Comparison of ENCODE assay signal across 11 cellular contexts in the genomic region with DNA sequence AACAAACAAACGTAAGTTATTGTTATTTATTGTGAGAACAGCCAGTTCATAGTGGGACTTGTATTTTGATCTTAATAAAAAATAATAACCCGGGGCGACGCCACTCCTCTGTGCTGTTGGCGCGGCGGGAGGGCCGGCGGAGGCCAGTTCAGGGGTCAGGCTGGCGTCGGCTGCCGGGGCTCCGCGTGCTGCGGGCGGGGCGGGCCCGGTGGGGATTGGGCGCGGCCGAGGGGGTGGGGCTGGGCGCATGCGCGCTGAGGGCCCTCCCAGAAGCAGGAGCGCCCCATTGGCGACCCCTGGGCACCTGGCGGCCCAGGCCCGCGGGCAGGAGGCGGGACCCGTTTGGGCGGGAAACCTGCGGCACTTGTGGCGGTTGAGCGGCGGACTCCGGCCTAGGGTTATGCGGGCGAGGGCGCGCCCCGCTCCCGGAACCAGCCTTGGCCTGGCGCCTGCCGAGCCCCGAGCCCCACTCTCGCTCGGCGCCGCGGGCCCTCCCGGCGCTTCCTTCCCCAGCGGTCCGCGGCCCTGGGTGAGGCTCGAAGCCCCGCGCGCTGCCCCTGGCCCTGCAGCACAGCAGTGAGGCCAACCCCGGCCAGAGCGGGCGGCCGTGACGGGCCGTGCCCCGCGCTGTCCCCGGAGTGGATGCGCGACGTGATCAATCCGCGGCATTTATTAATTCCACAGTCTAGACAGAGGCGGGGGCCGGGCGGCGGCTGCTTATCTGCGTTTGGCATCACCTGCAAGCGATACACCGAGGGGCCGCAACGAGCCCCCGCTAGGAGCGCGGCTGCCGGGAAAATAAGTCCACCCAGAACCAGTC. TPM values are rescaled to one million over a fixed set of nuclear protein-coding genes. Genes with fewer than 3 reads are reported as not detected.
DNase-seq lines count a peak whose midpoint lies in the region; ATAC-seq and TF ChIP-seq lines count a peak whose summit lies in the region.
"Had no signal": no experiment of that assay in that cellular context is flagged by ENCODE, and none has a peak within 500 bp of the region (broad histone marks: within the 10 kb centered on the region; RNA-seq: fewer than 3 reads in every experiment).

No MANE protein-coding gene starts in this region.

- intact Hi-C loops in left ventricle myocardium inferior (cut with micrococcal nuclease) = no loop called here
- intact Hi-C loops in left ventricle myocardium superior (cut with micrococcal nuclease) = no loop called here
- intact Hi-C loops in ascending aorta (cut with DNase I) = no loop called here
- intact Hi-C loops in transverse colon (cut with DNase I; ENCODE audit: low total_unique reads) = no loop called here

- no peak for DNase-seq in left ventricle myocardium inferior
- DNase-seq in left ventricle myocardium superior = no peak
- no peak for DNase-seq in ascending aorta (ENCODE audit: low spot score in 2 of 2)
- peak in 1 of 2 experiments; percentile 40 for DNase-seq in mesothelial cell of epicardium (ENCODE audit: low spot score in 2 of 2, unreplicated experiment in 2 of 2)
- peak; percentile 65 for DNase-seq in transverse colon
- DNase-seq in dedifferentiated amniotic fluid mesenchymal stem cell (ENCODE audit: extremely low spot score) = no peak
- no peak for DNase-seq in DMS153 treated with DMSO at 0.1 percent for 48 hours (lab: John Stamatoyannopoulos, UW; ENCODE audit: unreplicated experiment)
- DNase-seq in COLO829 (ENCODE audit: low spot score) = no peak
- DNase-seq: activated naive CD4-positive, alpha-beta T cell; NCI-H2171 had no signal

- 42 to 67% methylated on average over 3 to 52 of the region's 87 CpGs for WGBS in transverse colon (ENCODE audit: low coverage in 1 of 2), 2 donors

- no peak for TF ChIP-seq EP300 in transverse colon (IDR thresholded peaks at IDR 0.05; ENCODE audit: low read depth)

- H3K36me3 ChIP-seq in left ventricle myocardium inferior (no peaks in the 10 kb centered on the region), ascending aorta (no peaks in the 10 kb centered on the region), transverse colon (no peaks in the 10 kb centered on the region)
- H3K36me3 ChIP-seq: tibial nerve had no signal

- H3K4me1 Mint-ChIP-seq in mesothelial cell of epicardium = peaks cover 42% of the 10 kb centered on the region

- no peak overlapping the region for H3K27ac Mint-ChIP-seq in mesothelial cell of epicardium

- no peak for ATAC-seq in left ventricle myocardium superior

- H3K9me3 Mint-ChIP-seq in mesothelial cell of epicardium = no peaks in the 10 kb centered on the region

- in situ Hi-C loops in transverse colon (cut with MboI; ENCODE audit: low pct_ligation_motif_present in 1 of 4, low pct_unique_long_range_greater_than_20kb in 1 of 4, low sequenced_read_pairs in 3 of 4) = loop anchor here in 1 of 4 donors (25.0 kb wide), 1 partner anchor 155 kb away; no protein-coding TSS in a partner anchor

- H3K9me3 ChIP-seq in left ventricle myocardium inferior (replicated peaks) = no peaks in the 10 kb centered on the region
- H3K9me3 ChIP-seq in ascending aorta = no peaks in the 10 kb centered on the region
- no peaks in the 10 kb centered on the region for H3K9me3 ChIP-seq in transverse colon
- H3K9me3 ChIP-seq: tibial nerve had no signal

- H3K27me3 ChIP-seq in left ventricle myocardium inferior (ENCODE audit: low read depth) (peaks cover 100% of the 10 kb centered on the region), ascending aorta (peaks cover 80% of the 10 kb centered on the region), transverse colon (peaks cover 99% of the 10 kb centered on the region)

- peak overlapping the region; percentile 61 for H3K4me3 ChIP-seq in left ventricle myocardium inferior
- peak overlapping the region; percentile 27 to 39 for H3K4me3 ChIP-seq in ascending aorta
- peak overlapping the region in 3 of 4 donors; percentile 8 to 42 (median 21) for H3K4me3 ChIP-seq in transverse colon

- TF ChIP-seq POLR2A in transverse colon (IDR thresholded peaks at IDR 0.05) = no peak

- peak overlapping the region; percentile 45 for H3K4me3 Mint-ChIP-seq in mesothelial cell of epicardium

- TF ChIP-seq CTCF in left ventricle myocardium inferior (IDR thresholded peaks at IDR 0.05; ENCODE audit: borderline replicate concordance) (no peak), ascending aorta (IDR thresholded peaks at IDR 0.05) (no peak), mesothelial cell of epicardium (IDR thresholded peaks at IDR 0.05; ENCODE audit: unreplicated experiment) (no peak), transverse colon (IDR thresholded peaks at IDR 0.05) (no peak)

- H3K36me3 Mint-ChIP-seq in mesothelial cell of epicardium = no peaks in the 10 kb centered on the region

- H3K4me1 ChIP-seq in left ventricle myocardium inferior (peaks cover 72% of the 10 kb centered on the region), ascending aorta (peaks cover 33 to 52% of the 10 kb centered on the region in 2 donors), transverse colon (peaks cover 0 to 81% (median 68%) of the 10 kb centered on the region in 4 donors)

- H3K27ac ChIP-seq in left ventricle myocardium inferior (replicated peaks) (no peak overlapping the region), ascending aorta (no peak overlapping the region), transverse colon (peak overlapping the region in 3 of 4 donors; percentile 4 to 19 (median 18))
- H3K27ac ChIP-seq: tibial nerve had no signal

- peaks cover 87% of the 10 kb centered on the region for H3K27me3 Mint-ChIP-seq in mesothelial cell of epicardium (ENCODE audit: low read depth)

RNA-seq across cellular contexts. Expression of a gene that starts 6.0 kb away (rescaled TPM):
- total RNA-seq in left ventricle myocardium inferior (not detected), left ventricle myocardium superior (not detected), ascending aorta (not detected), mesothelial cell of epicardium (1.2 to 1.5 TPM (median 1.2 TPM) in 3 replicates), transverse colon (1 to 10 TPM in 2 of 4 donors, not detected in 2; 1.3 to 1.4 TPM)
- total RNA-seq: tibial nerve had no signal

RNA-seq across cellular contexts. Expression of a gene that starts 31.3 kb away (rescaled TPM):
- total RNA-seq in left ventricle myocardium inferior = 511 TPM
- 497 TPM for total RNA-seq in left ventricle myocardium superior
- total RNA-seq in ascending aorta = 31.7 TPM
- total RNA-seq in mesothelial cell of epicardium = 98.4 to 107 TPM (median 107 TPM) in 3 replicates
- 100 to 1,000 TPM in 3 of 4 donors, 10 to 100 TPM in 1; 65.8 to 195 (median 159) TPM for total RNA-seq in transverse colon

Comparison
In these comparisons a context has a peak if more than half of its experiments do, and no peak if none do; other contexts are left out.
1. H3K27ac ChIP-seq: peak in transverse colon (3 of 4); none in left ventricle myocardium inferior (single experiment) and ascending aorta (0 of 2).
2. Peak in every context shown above with its lines, with median percentiles within 50 percentile points of each other: H3K4me3 ChIP-seq.